Comparison of ENCODE assay signal across 8 cellular contexts in the genomic region with DNA sequence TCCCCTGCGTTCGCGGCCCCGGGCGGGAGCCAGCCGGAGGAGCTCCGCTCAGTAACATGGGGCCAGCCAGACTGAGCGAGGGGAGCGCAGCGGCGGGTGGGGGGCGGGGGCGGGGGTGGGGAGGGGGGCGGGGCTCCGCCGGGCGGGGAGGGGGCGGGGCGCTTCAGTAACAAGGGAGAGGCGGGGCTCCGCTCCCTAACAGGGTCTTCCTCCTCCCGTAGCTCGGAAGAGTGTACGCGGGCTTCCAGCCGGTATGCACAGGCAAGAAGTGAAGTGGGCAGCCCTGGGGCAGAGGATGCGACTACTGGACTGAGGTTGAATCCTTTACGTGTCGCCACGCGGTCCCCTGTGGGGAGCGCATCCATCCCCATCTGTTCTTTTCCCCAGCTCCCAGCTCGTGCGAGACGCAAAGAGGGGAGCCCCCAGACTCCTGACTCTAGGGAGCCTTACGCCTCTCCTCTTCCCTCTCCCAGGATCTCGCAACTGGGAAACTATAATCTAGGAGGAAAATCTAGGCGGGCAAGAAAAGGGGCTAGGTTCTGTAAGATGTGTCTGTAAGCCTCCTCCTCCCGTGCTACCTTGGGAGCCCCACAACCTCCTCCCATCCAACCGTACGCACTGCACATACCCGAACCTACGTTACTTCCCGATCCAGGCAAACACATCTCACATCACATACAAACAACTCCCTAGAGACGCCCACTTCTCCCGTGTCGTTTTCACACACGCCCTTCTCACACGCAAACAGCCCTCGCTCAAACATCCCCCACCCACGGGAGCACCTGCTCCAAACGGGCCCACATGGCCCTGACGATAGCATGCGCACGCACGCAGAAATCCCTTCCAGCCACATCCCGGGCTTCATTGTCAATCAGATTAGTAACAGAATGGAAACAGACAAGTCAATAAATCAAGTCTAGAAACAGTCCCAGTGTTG. TPM values are rescaled to one million over a fixed set of nuclear protein-coding genes. Genes with fewer than 3 reads are reported as not detected.
DNase-seq lines count a peak whose midpoint lies in the region; ATAC-seq and TF ChIP-seq lines count a peak whose summit lies in the region.

A gene with protein sequence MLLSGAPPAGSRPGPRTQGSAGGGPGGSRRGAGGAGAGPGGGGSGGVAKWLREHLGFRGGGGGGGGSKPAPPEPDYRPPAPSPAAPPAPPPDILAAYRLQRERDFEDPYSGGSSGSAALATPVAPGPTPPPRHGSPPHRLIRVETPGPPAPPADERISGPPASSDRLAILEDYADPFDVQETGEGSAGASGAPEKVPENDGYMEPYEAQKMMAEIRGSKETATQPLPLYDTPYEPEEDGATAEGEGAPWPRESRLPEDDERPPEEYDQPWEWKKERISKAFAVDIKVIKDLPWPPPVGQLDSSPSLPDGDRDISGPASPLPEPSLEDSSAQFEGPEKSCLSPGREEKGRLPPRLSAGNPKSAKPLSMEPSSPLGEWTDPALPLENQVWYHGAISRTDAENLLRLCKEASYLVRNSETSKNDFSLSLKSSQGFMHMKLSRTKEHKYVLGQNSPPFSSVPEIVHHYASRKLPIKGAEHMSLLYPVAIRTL (minus strand): TSS at position 73 of the 937 bp plus-strand sequence. CDS start 15 bp downstream, at position 58.

- no peaks in the 10 kb centered on the region for H3K79me2 ChIP-seq in OCI-LY3 (ENCODE audit: low read length)

- peak within 1 kb of the TSS; percentile 93 for H2AFZ ChIP-seq in OCI-LY3 (ENCODE audit: low read depth, low read length)

- DNase-seq in CD1c-positive myeloid dendritic cell (ENCODE audit: extremely low spot score) = peak; percentile 90
- peak; percentile 73 for DNase-seq in activated T-helper 9 cell treated with anti-CD3 and anti-CD28 coated beads, Interleukin-2, amount 50 U/mL, for 16 hours (ENCODE audit: low read depth)
- DNase-seq in foreskin fibroblast = peak in 1 of 2 donors; percentile 62
- DNase-seq in nucleus accumbens (lab: John Stamatoyannopoulos, UW) = peak in 48 of 56 donors; percentile 9 to 86 (median 52)

- H3K4me2 ChIP-seq in OCI-LY3 (ENCODE audit: low read length) = peak within 1 kb of the TSS; percentile 95

- H3K36me3 ChIP-seq in OCI-LY3 (replicated peaks; ENCODE audit: low read depth, low read length) (no peaks in the 10 kb centered on the region), thymus (ENCODE audit: control insufficient read depth, insufficient read depth) (no peaks in the 10 kb centered on the region)

- no peak for TF ChIP-seq CTCF in OCI-LY3 (IDR thresholded peaks at IDR 0.05; ENCODE audit: low read depth, low read length)
- TF ChIP-seq CTCF in foreskin fibroblast (IDR thresholded peaks at IDR 0.05; ENCODE audit: low read depth, low read length) = no peak

- WGBS in thymus = 2% methylated on average over 50 of the region's 57 CpGs

- peak; percentile 45 for ATAC-seq in HG02678 (IDR thresholded peaks at IDR 0.05; ENCODE audit: unreplicated experiment)
- ATAC-seq in GM21528 (IDR thresholded peaks at IDR 0.05; ENCODE audit: low FRiP score, unreplicated experiment) = no peak

- H3K27me3 ChIP-seq in OCI-LY3 (ENCODE audit: low read depth, low read length) (peaks cover 21% of the 10 kb centered on the region), thymus (ENCODE audit: control insufficient read depth, insufficient read depth) (peaks cover 6% of the 10 kb centered on the region)

- no peak within 1 kb of the TSS for H3K27ac ChIP-seq in OCI-LY3 (ENCODE audit: low read length)
- H3K27ac ChIP-seq in thymus (ENCODE audit: low read depth) = peak within 1 kb of the TSS; percentile 64

- H4K20me1 ChIP-seq in OCI-LY3 (ENCODE audit: insufficient read depth, low read length) = no peaks in the 10 kb centered on the region

- H3K4me3 ChIP-seq in OCI-LY3 (ENCODE audit: low read length) (peak within 1 kb of the TSS; percentile 85), foreskin fibroblast (ENCODE audit: low read depth in 1 of 2, low read length in 2 of 2) (peak within 1 kb of the TSS; percentile 55 to 83), thymus (ENCODE audit: low read length) (peak within 1 kb of the TSS; percentile 78)

- H3K9me3 ChIP-seq in OCI-LY3 (ENCODE audit: insufficient read depth, low read length) = no peaks in the 10 kb centered on the region
- no peaks in the 10 kb centered on the region for H3K9me3 ChIP-seq in thymus (ENCODE audit: control insufficient read depth)

- peaks cover 3% of the 10 kb centered on the region for H3K4me1 ChIP-seq in OCI-LY3 (ENCODE audit: low read length)
- peaks cover 2% of the 10 kb centered on the region for H3K4me1 ChIP-seq in thymus (ENCODE audit: control insufficient read depth, insufficient read depth, low read length)

- peak within 1 kb of the TSS; percentile 64 for H3K9ac ChIP-seq in OCI-LY3 (ENCODE audit: low read length)

RNA-seq across cellular contexts. Expression of the gene that starts here (rescaled TPM):
- 5.7 TPM for polyA plus RNA-seq in thymus
